In the genomic region with DNA sequence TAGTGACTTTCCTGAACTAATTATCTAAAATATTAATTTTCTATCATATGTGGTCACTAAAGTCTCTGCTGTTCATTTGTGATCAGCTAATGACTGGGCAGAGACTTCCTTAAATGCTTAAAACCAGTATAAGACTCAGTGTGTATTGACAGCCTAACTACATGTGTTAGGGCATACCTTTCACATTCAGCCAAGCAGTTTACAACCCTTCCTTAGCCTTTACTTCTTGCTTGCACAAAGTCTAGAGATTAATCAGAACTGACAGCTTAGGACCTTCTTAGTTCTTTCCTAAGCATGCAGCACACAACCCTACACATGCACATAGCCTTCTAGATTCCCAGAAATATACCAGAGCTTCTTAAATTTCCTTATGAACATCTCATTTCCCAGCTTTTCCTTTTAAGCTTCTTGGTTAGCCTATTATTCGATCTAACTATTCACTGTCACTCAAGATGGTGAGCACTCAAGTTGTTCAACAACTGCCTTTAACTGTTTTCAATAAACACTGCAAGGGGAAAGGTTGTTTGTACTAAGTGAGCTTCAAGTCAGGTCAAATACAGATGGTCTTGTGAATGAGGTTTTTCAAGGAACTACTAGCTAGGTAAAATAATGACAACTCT, we compare ENCODE assay signal across 1 cellular context.
TF ChIP-seq lines count a peak whose summit lies in the region.

No MANE protein-coding gene starts in this region.

TF ChIP-seq in GM23338, 12 proteins besides CTCF, POLR2A, EP300 and RAD21 (continued from another document):
- TF ChIP-seq, protein P1, sequence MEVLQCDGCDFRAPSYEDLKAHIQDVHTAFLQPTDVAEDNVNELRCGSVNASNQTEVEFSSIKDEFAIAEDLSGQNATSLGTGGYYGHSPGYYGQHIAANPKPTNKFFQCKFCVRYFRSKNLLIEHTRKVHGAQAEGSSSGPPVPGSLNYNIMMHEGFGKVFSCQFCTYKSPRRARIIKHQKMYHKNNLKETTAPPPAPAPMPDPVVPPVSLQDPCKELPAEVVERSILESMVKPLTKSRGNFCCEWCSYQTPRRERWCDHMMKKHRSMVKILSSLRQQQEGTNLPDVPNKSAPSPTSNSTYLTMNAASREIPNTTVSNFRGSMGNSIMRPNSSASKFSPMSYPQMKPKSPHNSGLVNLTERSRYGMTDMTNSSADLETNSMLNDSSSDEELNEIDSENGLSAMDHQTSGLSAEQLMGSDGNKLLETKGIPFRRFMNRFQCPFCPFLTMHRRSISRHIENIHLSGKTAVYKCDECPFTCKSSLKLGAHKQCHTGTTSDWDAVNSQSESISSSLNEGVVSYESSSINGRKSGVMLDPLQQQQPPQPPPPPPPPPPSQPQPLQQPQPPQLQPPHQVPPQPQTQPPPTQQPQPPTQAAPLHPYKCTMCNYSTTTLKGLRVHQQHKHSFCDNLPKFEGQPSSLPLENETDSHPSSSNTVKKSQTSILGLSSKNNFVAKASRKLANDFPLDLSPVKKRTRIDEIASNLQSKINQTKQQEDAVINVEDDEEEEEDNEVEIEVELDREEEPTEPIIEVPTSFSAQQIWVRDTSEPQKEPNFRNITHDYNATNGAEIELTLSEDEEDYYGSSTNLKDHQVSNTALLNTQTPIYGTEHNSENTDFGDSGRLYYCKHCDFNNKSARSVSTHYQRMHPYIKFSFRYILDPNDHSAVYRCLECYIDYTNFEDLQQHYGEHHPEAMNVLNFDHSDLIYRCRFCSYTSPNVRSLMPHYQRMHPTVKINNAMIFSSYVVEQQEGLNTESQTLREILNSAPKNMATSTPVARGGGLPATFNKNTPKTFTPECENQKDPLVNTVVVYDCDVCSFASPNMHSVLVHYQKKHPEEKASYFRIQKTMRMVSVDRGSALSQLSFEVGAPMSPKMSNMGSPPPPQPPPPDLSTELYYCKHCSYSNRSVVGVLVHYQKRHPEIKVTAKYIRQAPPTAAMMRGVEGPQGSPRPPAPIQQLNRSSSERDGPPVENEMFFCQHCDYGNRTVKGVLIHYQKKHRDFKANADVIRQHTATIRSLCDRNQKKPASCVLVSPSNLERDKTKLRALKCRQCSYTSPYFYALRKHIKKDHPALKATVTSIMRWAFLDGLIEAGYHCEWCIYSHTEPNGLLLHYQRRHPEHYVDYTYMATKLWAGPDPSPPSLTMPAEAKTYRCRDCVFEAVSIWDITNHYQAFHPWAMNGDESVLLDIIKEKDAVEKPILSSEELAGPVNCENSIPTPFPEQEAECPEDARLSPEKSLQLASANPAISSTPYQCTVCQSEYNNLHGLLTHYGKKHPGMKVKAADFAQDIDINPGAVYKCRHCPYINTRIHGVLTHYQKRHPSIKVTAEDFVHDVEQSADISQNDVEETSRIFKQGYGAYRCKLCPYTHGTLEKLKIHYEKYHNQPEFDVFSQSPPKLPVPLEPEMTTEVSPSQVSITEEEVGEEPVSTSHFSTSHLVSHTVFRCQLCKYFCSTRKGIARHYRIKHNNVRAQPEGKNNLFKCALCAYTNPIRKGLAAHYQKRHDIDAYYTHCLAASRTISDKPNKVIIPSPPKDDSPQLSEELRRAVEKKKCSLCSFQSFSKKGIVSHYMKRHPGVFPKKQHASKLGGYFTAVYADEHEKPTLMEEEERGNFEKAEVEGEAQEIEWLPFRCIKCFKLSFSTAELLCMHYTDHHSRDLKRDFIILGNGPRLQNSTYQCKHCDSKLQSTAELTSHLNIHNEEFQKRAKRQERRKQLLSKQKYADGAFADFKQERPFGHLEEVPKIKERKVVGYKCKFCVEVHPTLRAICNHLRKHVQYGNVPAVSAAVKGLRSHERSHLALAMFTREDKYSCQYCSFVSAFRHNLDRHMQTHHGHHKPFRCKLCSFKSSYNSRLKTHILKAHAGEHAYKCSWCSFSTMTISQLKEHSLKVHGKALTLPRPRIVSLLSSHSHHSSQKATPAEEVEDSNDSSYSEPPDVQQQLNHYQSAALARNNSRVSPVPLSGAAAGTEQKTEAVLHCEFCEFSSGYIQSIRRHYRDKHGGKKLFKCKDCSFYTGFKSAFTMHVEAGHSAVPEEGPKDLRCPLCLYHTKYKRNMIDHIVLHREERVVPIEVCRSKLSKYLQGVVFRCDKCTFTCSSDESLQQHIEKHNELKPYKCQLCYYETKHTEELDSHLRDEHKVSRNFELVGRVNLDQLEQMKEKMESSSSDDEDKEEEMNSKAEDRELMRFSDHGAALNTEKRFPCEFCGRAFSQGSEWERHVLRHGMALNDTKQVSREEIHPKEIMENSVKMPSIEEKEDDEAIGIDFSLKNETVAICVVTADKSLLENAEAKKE (CRISPR knock-in tag; IDR thresholded peaks at IDR 0.05): no peak
- TF ChIP-seq POLR2AphosphoS5 (IDR thresholded peaks at IDR 0.05; ENCODE audit: low read depth) (no peak), EZH2 (IDR thresholded peaks at IDR 0.05; ENCODE audit: low read depth, unreplicated experiment) (no peak), ZNF331 (CRISPR knock-in tag; IDR thresholded peaks at IDR 0.05; ENCODE audit: low read depth) (no peak)
- TF ChIP-seq, protein P2, sequence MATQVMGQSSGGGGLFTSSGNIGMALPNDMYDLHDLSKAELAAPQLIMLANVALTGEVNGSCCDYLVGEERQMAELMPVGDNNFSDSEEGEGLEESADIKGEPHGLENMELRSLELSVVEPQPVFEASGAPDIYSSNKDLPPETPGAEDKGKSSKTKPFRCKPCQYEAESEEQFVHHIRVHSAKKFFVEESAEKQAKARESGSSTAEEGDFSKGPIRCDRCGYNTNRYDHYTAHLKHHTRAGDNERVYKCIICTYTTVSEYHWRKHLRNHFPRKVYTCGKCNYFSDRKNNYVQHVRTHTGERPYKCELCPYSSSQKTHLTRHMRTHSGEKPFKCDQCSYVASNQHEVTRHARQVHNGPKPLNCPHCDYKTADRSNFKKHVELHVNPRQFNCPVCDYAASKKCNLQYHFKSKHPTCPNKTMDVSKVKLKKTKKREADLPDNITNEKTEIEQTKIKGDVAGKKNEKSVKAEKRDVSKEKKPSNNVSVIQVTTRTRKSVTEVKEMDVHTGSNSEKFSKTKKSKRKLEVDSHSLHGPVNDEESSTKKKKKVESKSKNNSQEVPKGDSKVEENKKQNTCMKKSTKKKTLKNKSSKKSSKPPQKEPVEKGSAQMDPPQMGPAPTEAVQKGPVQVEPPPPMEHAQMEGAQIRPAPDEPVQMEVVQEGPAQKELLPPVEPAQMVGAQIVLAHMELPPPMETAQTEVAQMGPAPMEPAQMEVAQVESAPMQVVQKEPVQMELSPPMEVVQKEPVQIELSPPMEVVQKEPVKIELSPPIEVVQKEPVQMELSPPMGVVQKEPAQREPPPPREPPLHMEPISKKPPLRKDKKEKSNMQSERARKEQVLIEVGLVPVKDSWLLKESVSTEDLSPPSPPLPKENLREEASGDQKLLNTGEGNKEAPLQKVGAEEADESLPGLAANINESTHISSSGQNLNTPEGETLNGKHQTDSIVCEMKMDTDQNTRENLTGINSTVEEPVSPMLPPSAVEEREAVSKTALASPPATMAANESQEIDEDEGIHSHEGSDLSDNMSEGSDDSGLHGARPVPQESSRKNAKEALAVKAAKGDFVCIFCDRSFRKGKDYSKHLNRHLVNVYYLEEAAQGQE (IDR thresholded peaks at IDR 0.05; ENCODE audit: unreplicated experiment): no peak
